In the genomic region with DNA sequence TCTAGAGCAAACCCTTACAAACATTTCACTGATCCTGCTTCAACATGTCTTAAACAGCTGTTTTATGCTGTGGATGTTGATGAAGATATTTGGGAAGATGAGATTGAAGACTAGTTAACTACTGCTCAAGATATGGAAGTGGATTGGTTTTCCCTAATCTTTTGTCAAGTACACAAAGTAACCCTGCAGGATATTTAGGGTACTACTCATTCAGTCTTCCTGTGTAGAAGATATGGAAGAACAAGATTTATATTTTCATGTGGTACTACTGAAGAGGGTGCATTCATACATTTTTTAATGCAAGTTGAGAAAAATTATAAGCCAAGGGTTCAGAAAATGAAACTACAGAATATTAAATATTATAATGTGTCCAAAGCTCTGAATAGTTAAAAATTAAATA, we compare ENCODE assay signal across 2 cellular contexts.
A peak's percentile ranks its signal among the peaks of the same experiment; 100 is the strongest.
TF ChIP-seq lines count a peak whose summit lies in the region.

No MANE protein-coding gene starts in this region.

TF ChIP-seq in HCT116, 20 proteins besides CTCF, POLR2A, EP300 and RAD21:
- TF ChIP-seq CBX3 (IDR thresholded peaks at IDR 0.05; ENCODE audit: low read depth) = no peak
- TF ChIP-seq, protein P1, sequence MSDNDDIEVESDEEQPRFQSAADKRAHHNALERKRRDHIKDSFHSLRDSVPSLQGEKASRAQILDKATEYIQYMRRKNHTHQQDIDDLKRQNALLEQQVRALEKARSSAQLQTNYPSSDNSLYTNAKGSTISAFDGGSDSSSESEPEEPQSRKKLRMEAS (IDR thresholded peaks at IDR 0.05) = no peak
- TF ChIP-seq SIN3A (IDR thresholded peaks at IDR 0.05; ENCODE audit: low read depth) = no peak
- TF ChIP-seq, protein P2, sequence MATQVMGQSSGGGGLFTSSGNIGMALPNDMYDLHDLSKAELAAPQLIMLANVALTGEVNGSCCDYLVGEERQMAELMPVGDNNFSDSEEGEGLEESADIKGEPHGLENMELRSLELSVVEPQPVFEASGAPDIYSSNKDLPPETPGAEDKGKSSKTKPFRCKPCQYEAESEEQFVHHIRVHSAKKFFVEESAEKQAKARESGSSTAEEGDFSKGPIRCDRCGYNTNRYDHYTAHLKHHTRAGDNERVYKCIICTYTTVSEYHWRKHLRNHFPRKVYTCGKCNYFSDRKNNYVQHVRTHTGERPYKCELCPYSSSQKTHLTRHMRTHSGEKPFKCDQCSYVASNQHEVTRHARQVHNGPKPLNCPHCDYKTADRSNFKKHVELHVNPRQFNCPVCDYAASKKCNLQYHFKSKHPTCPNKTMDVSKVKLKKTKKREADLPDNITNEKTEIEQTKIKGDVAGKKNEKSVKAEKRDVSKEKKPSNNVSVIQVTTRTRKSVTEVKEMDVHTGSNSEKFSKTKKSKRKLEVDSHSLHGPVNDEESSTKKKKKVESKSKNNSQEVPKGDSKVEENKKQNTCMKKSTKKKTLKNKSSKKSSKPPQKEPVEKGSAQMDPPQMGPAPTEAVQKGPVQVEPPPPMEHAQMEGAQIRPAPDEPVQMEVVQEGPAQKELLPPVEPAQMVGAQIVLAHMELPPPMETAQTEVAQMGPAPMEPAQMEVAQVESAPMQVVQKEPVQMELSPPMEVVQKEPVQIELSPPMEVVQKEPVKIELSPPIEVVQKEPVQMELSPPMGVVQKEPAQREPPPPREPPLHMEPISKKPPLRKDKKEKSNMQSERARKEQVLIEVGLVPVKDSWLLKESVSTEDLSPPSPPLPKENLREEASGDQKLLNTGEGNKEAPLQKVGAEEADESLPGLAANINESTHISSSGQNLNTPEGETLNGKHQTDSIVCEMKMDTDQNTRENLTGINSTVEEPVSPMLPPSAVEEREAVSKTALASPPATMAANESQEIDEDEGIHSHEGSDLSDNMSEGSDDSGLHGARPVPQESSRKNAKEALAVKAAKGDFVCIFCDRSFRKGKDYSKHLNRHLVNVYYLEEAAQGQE (IDR thresholded peaks at IDR 0.05; ENCODE audit: low read depth) = no peak
- TF ChIP-seq FOSL1 (IDR thresholded peaks at IDR 0.05; ENCODE audit: low read depth) = no peak
TF ChIP-seq in HCT116: peak in this region for 0.

TF ChIP-seq in K562, 482 proteins besides CTCF, POLR2A, EP300 and RAD21:
- TF ChIP-seq ZNF561 (CRISPR knock-in tag; conservative IDR thresholded peaks at IDR 0.05) (no peak), DACH1 (IDR thresholded peaks at IDR 0.05; ENCODE audit: partially characterized antibody) (peak; percentile 40)
